ENCODE assay signal across 36 cellular contexts in genomic region chr14:23460960-23461359, GRCh38. TPM values are rescaled to one million over a fixed set of nuclear protein-coding genes. Genes with fewer than 3 reads are reported as not detected.
"Had no signal": no experiment of that assay in that cellular context is flagged by ENCODE, and none has a peak within 500 bp of the region (broad histone marks: within the 10 kb centered on the region; RNA-seq: fewer than 3 reads in every experiment).

No MANE protein-coding gene starts in this region.

- H3K4me3 ChIP-seq: ascending aorta, body of pancreas, breast epithelium, Peyer's patch had no signal

- ATAC-seq: activated CD8-positive, alpha-beta T cell treated with anti-CD3 and anti-CD28 coated beads, Interleukin-2, amount 10 ng/mL, durations not matched to agents 7 days and 5 days; body of pancreas; PC-3; Right ventricle myocardium inferior; SK-N-SH treated with all-trans-retinoic acid at 6 μM for 48 hours had no signal

- H3K36me3 Mint-ChIP-seq: activated naive CD4-positive, alpha-beta T cell treated with anti-CD3 and anti-CD28 coated beads, Interleukin-2, amount 50 U/mL, for 24 hours; activated naive CD8-positive, alpha-beta T cell treated with anti-CD3 and anti-CD28 coated beads, Interleukin-2, amount 10 ng/mL, durations not matched to agents 7 days and 5 days had no signal

- H3K9me3 ChIP-seq: ascending aorta, body of pancreas, breast epithelium, Peyer's patch had no signal

- H3K27me3 ChIP-seq: ascending aorta, body of pancreas, breast epithelium, Peyer's patch had no signal

- H3K27ac Mint-ChIP-seq: activated CD4-positive, alpha-beta T cell treated with anti-CD3 and anti-CD28 coated beads, Interleukin-2, amount 10 ng/mL, durations not matched to agents 7 days and 5 days; activated CD8-positive, alpha-beta T cell treated with anti-CD3 and anti-CD28 coated beads, Interleukin-2, amount 10 ng/mL, durations not matched to agents 7 days and 5 days; activated naive CD4-positive, alpha-beta T cell treated with anti-CD3 and anti-CD28 coated beads, Interleukin-2, amount 50 U/mL, for 24 hours; activated naive CD8-positive, alpha-beta T cell treated with anti-CD3 and anti-CD28 coated beads, Interleukin-2, amount 10 ng/mL, durations not matched to agents 7 days and 5 days; activated T-cell treated with anti-CD3 and anti-CD28 coated beads, Interleukin-2, amount 50 U/mL, for 24 hours; activated T-helper 2 cell treated with anti-CD3 and anti-CD28 coated beads, Interferon-gamma antibody, Interleukin-2, Interleukin-4, amounts not matched to agents 10 μg/mL and 5 μg/mL and 100 μg/mL, durations not matched to agents 14 hours and 24 hours and 36 hours had no signal

- DNase-seq: activated CD4-positive, alpha-beta T cell treated with anti-CD3 and anti-CD28 coated beads, Interleukin-2, amount 10 ng/mL, durations not matched to agents 7 days and 5 days; activated CD4-positive, alpha-beta T cell treated with anti-CD3 and anti-CD28 coated beads, Interleukin-2, amount 50 U/mL, for 48 hours; activated CD8-positive, alpha-beta T cell treated with anti-CD3 and anti-CD28 coated beads, Interleukin-2, amount 10 ng/mL, durations not matched to agents 7 days and 5 days; activated gamma-delta T cell; activated naive CD4-positive, alpha-beta T cell treated with Interleukin-2 at 50 U/mL for 16 hours; activated naive CD8-positive, alpha-beta T cell treated with anti-CD3 and anti-CD28 coated beads, Interleukin-2, amount 10 ng/mL, durations not matched to agents 7 days and 5 days; activated T-cell treated with anti-CD3 and anti-CD28 coated beads, Interleukin-2, amount 50 U/mL, for 24 hours; amygdala; body of pancreas; MM.1S; NCI-H1092 treated with DMSO at 0.1 percent for 48 hours; NCI-H1417 treated with DMSO at 0.1 percent for 48 hours; NCI-H187 treated with DMSO at 0.1 percent for 48 hours; NCI-H2081; NCI-H2171 treated with DMSO at 0.1 percent for 48 hours; NCI-H2227 treated with DMSO at 0.1 percent for 48 hours; NCI-H446 treated with DMSO at 0.1 percent for 48 hours; NCI-H524; NCI-H69; NK-92 treated with Interleukin-12 subunit alpha and Interleukin-12 subunit beta, amount 100 ng/mL, for 24 hours; PC-3; Peyer's patch; RPMI8226; SIG-M5; SW 1271; T-helper 1 cell; T-helper 2 cell; T-helper 9 cell had no signal

- H3K4me1 Mint-ChIP-seq: activated CD4-positive, alpha-beta T cell treated with anti-CD3 and anti-CD28 coated beads, Interleukin-2, amount 10 ng/mL, durations not matched to agents 7 days and 5 days; activated naive CD4-positive, alpha-beta T cell treated with anti-CD3 and anti-CD28 coated beads, Interleukin-2, amount 50 U/mL, for 24 hours; activated naive CD8-positive, alpha-beta T cell treated with anti-CD3 and anti-CD28 coated beads, Interleukin-2, amount 10 ng/mL, durations not matched to agents 7 days and 5 days had no signal

- H3K36me3 ChIP-seq: ascending aorta, breast epithelium, Peyer's patch had no signal

- H3K4me1 ChIP-seq: ascending aorta, body of pancreas, breast epithelium, Peyer's patch had no signal

- H3K27ac ChIP-seq: ascending aorta, body of pancreas, breast epithelium, Peyer's patch had no signal

- H3K4me3 Mint-ChIP-seq: activated CD4-positive, alpha-beta T cell treated with anti-CD3 and anti-CD28 coated beads, Interleukin-2, amount 10 ng/mL, durations not matched to agents 7 days and 5 days; activated CD8-positive, alpha-beta T cell treated with anti-CD3 and anti-CD28 coated beads, Interleukin-2, amount 10 ng/mL, durations not matched to agents 7 days and 5 days; activated naive CD4-positive, alpha-beta T cell treated with anti-CD3 and anti-CD28 coated beads, Interleukin-2, amount 50 U/mL, for 24 hours; activated naive CD8-positive, alpha-beta T cell treated with anti-CD3 and anti-CD28 coated beads, Interleukin-2, amount 10 ng/mL, durations not matched to agents 7 days and 5 days; activated T-cell treated with anti-CD3 and anti-CD28 coated beads, Interleukin-2, amount 50 U/mL, for 24 hours had no signal

- H3K9me3 Mint-ChIP-seq: activated CD4-positive, alpha-beta T cell treated with anti-CD3 and anti-CD28 coated beads, Interleukin-2, amount 10 ng/mL, durations not matched to agents 7 days and 5 days; activated naive CD4-positive, alpha-beta T cell treated with anti-CD3 and anti-CD28 coated beads, Interleukin-2, amount 50 U/mL, for 24 hours; activated naive CD8-positive, alpha-beta T cell treated with anti-CD3 and anti-CD28 coated beads, Interleukin-2, amount 10 ng/mL, durations not matched to agents 7 days and 5 days; activated T-cell treated with anti-CD3 and anti-CD28 coated beads, Interleukin-2, amount 50 U/mL, for 24 hours; activated T-helper 2 cell treated with anti-CD3 and anti-CD28 coated beads, Interferon-gamma antibody, Interleukin-2, Interleukin-4, amounts not matched to agents 10 μg/mL and 5 μg/mL and 100 μg/mL, durations not matched to agents 14 hours and 24 hours and 36 hours had no signal

RNA-seq across cellular contexts. Expression of gene MYH7, which starts 25.5 kb away (rescaled TPM):
- total RNA-seq: activated CD8-positive, alpha-beta T cell treated with anti-CD3 and anti-CD28 coated beads, Interleukin-2, amount 10 ng/mL, durations not matched to agents 7 days and 5 days; activated naive CD8-positive, alpha-beta T cell treated with anti-CD3 and anti-CD28 coated beads, Interleukin-2, amount 10 ng/mL, durations not matched to agents 7 days and 5 days; activated T-helper 2 cell treated with anti-CD3 and anti-CD28 coated beads, Interferon-gamma antibody, Interleukin-2, Interleukin-4, amounts not matched to agents 10 μg/mL and 5 μg/mL and 100 μg/mL, durations not matched to agents 14 hours and 24 hours and 36 hours; ascending aorta; breast epithelium; PC-3 had no signal

RNA-seq across cellular contexts. Expression of gene MYH6, which starts 52.9 kb away (rescaled TPM):
- total RNA-seq: activated CD8-positive, alpha-beta T cell treated with anti-CD3 and anti-CD28 coated beads, Interleukin-2, amount 10 ng/mL, durations not matched to agents 7 days and 5 days; activated naive CD8-positive, alpha-beta T cell treated with anti-CD3 and anti-CD28 coated beads, Interleukin-2, amount 10 ng/mL, durations not matched to agents 7 days and 5 days; ascending aorta; breast epithelium; LHCN-M2; PC-3; Peyer's patch; SK-MEL-5 had no signal
